Comparison of ENCODE assay signal across 14 cellular contexts in genomic region chr10:73169320-73169719, GRCh38. TPM values are rescaled to one million over a fixed set of nuclear protein-coding genes. Genes with fewer than 3 reads are reported as not detected.
A peak's percentile ranks its signal among the peaks of the same experiment; 100 is the strongest.
DNase-seq lines count a peak whose midpoint lies in the region; ATAC-seq and TF ChIP-seq lines count a peak whose summit lies in the region.
"Had no signal": no experiment of that assay in that cellular context is flagged by ENCODE, and none has a peak within 500 bp of the region (broad histone marks: within the 10 kb centered on the region; RNA-seq: fewer than 3 reads in every experiment).

No MANE protein-coding gene starts in this region.

- no peak overlapping the region for H3K27ac ChIP-seq in H9 (ENCODE audit: insufficient read length, low read depth, low read length)

- no peak for DNase-seq in activated CD4-positive, alpha-beta T cell treated with anti-CD3 and anti-CD28 coated beads for 36 hours
- DNase-seq in activated CD4-positive, alpha-beta T cell treated with anti-CD3 and anti-CD28 coated beads, Interleukin-2, amount 50 U/mL, for 4 hours, result no peak
- peak; percentile 5 for DNase-seq in KBM-7
- no peak for DNase-seq in activated naive CD8-positive, alpha-beta T cell treated with anti-CD3 and anti-CD28 coated beads for 36 hours
- DNase-seq in neural crest cell (ENCODE audit: low read depth, low spot score), result no peak
- no peak for DNase-seq in H9
- DNase-seq in NOMO-1 treated with DMSO at 0.1 percent for 48 hours (lab: John Stamatoyannopoulos, UW; ENCODE audit: unreplicated experiment), result no peak
- DNase-seq in DMS153 (lab: John Stamatoyannopoulos, UW), result no peak
- DNase-seq: CD8-positive, alpha-beta T cell; NCI-H2107; NCI-H748 treated with DMSO at 0.1 percent for 48 hours; nucleus accumbens; stimulated activated CD4-positive, alpha-beta T cell treated with anti-CD3 and anti-CD28 coated beads, Interleukin-4, amount 100 ng/mL, for 1 hour had no signal

- H3K9me3 ChIP-seq in H9 (ENCODE audit: control insufficient read depth, low read depth, low read length), result no peaks in the 10 kb centered on the region

- TF ChIP-seq CTCF in neural crest cell (conservative IDR thresholded peaks at IDR 0.05) (no peak), H9 (conservative IDR thresholded peaks at IDR 0.05) (no peak)

- peak overlapping the region; percentile 28 for H3K4me3 Mint-ChIP-seq in activated CD4-positive, alpha-beta T cell treated with anti-CD3 and anti-CD28 coated beads for 36 hours
- peak overlapping the region; percentile 100 for H3K4me3 Mint-ChIP-seq in activated naive CD8-positive, alpha-beta T cell treated with anti-CD3 and anti-CD28 coated beads for 36 hours
- H3K4me3 Mint-ChIP-seq in neural crest cell (peak overlapping the region; percentile 76), H9 (peak overlapping the region in 1 of 2 experiments; percentile 99; a peak in 3 of 5 replicates)

- peaks cover 17% of the 10 kb centered on the region for H3K36me3 Mint-ChIP-seq in activated CD4-positive, alpha-beta T cell treated with anti-CD3 and anti-CD28 coated beads for 36 hours (ENCODE audit: low read depth)
- peaks cover 22% of the 10 kb centered on the region for H3K36me3 Mint-ChIP-seq in activated naive CD8-positive, alpha-beta T cell treated with anti-CD3 and anti-CD28 coated beads for 36 hours
- H3K36me3 Mint-ChIP-seq in neural crest cell (ENCODE audit: low read depth) (peaks cover 3% of the 10 kb centered on the region), H9 (ENCODE audit: insufficient read depth in 1 of 3, low read depth in 3 of 3) (peaks cover 3 to 17% (median 5%) of the 10 kb centered on the region in 3 experiments)

- no peaks in the 10 kb centered on the region for H4K20me1 ChIP-seq in H9 (ENCODE audit: control insufficient read depth, insufficient read depth, insufficient read length)

- no peak overlapping the region for H3K4ac ChIP-seq in H9 (ENCODE audit: low read depth, low read length)

- peaks cover 5% of the 10 kb centered on the region; the same call in 1 of the 2 replicates for H3K79me2 ChIP-seq in H9 (ENCODE audit: insufficient read depth, low read length)

- intact Hi-C loops in activated CD4-positive, alpha-beta T cell treated with anti-CD3 and anti-CD28 coated beads for 36 hours (cut with DNase I, micrococcal nuclease), result loop anchor here (2.0 to 10.0 kb wide), 8 partner anchors 57 to 815 kb away; partner anchors contain the start of genes CFAP70 (in 1 of the 2), DNAJB12 (in 1 of the 2), MCU (in 1 of the 2) and MICU1 (in 1 of the 2)

- H3K23ac ChIP-seq in H9 (ENCODE audit: insufficient read length, low read depth, low read length), result no peak overlapping the region

- H3K18ac ChIP-seq in H9 (ENCODE audit: insufficient read length, low read depth, low read length), result no peak overlapping the region

- H3K9me3 Mint-ChIP-seq in activated CD4-positive, alpha-beta T cell treated with anti-CD3 and anti-CD28 coated beads for 36 hours (ENCODE audit: low read depth), result no peaks in the 10 kb centered on the region
- no peaks in the 10 kb centered on the region for H3K9me3 Mint-ChIP-seq in activated naive CD8-positive, alpha-beta T cell treated with anti-CD3 and anti-CD28 coated beads for 36 hours
- H3K9me3 Mint-ChIP-seq in neural crest cell (no peaks in the 10 kb centered on the region), H9 (peaks cover 0 to 3% of the 10 kb centered on the region in 2 experiments; a peak in 1 of 5 replicates)
- H3K9me3 Mint-ChIP-seq: CD8-positive, alpha-beta T cell; T-helper 1 cell treated with Interleukin-12 subunit alpha and Interleukin-12 subunit beta and Interleukin-4 antibody, amounts not matched to agents 30 μg/mL and 1 μg/mL, for 36 hours had no signal

- no peak overlapping the region for H2BK15ac ChIP-seq in H9 (ENCODE audit: low read depth, low read length)

- no peak overlapping the region for H2BK12ac ChIP-seq in H9 (ENCODE audit: insufficient read length, low read depth, low read length)

- no peaks in the 10 kb centered on the region for H3K4me1 ChIP-seq in H9 (ENCODE audit: insufficient read depth, low read length)

- H4K91ac ChIP-seq in H9 (ENCODE audit: insufficient read length, low read depth, low read length), result no peak overlapping the region

- H2AK5ac ChIP-seq in H9 (ENCODE audit: insufficient read length, low read length), result no peak overlapping the region

- H3T11ph ChIP-seq in H9 (ENCODE audit: low read length), result no peak overlapping the region

- H2BK120ac ChIP-seq in H9 (ENCODE audit: low read depth, low read length, poor library complexity, severe bottlenecking), result no peak overlapping the region

- H3K9ac ChIP-seq in H9 (ENCODE audit: extremely low read depth, insufficient read length, low read length), result no peak overlapping the region

- H2BK20ac ChIP-seq in H9 (ENCODE audit: low read depth, low read length, poor library complexity, severe bottlenecking), result no peak overlapping the region

- POLR2A ChIA-PET in activated CD4-positive, alpha-beta T cell treated with anti-CD3 and anti-CD28 coated beads for 36 hours (lab: Charles Lee), result interaction anchor here (2.0 kb wide), 1 partner anchor 72 kb away, joined by 5 read pairs; the partner anchor contains the start of gene P4HA1

- CTCF ChIA-PET in activated CD4-positive, alpha-beta T cell treated with anti-CD3 and anti-CD28 coated beads for 36 hours (lab: Charles Lee), result interaction anchor here (1.0 to 4.2 kb wide), 5 partner anchors 11 to 242 kb away, joined by 3 to 21 read pairs (median 5); partner anchors contain the start of gene P4HA1

- no peak overlapping the region for H2BK5ac ChIP-seq in H9 (ENCODE audit: insufficient read length, low read length)

- H3K79me1 ChIP-seq in H9 (ENCODE audit: insufficient read depth, low read depth, low read length, poor library complexity, severe bottlenecking), result peaks cover 6% of the 10 kb centered on the region

- in situ Hi-C loops in KBM-7 (cut with MboI; ENCODE audit: low pct_unique_long_range_greater_than_20kb, low sequenced_read_pairs), result no loop called here

- H4K5ac ChIP-seq in H9 (ENCODE audit: insufficient read length, low read depth, low read length), result no peak overlapping the region

- no peak overlapping the region for H2AFZ ChIP-seq in H9 (ENCODE audit: low read length)

- no CpG with 5 or more reads among the region's 3 CpGs for WGBS in H9 (ENCODE audit: extremely low coverage, insufficient read length, low lambda C conversion rate)

- H3K27me3 ChIP-seq in H9 (ENCODE audit: insufficient read depth, low read length), result no peaks in the 10 kb centered on the region

- H3K14ac ChIP-seq in H9 (ENCODE audit: insufficient read depth, low read length), result no peak overlapping the region

- peaks cover 7% of the 10 kb centered on the region for H3K23me2 ChIP-seq in H9 (ENCODE audit: insufficient read length, low read depth, low read length, poor library complexity, severe bottlenecking)

- H3K27ac Mint-ChIP-seq in activated CD4-positive, alpha-beta T cell treated with anti-CD3 and anti-CD28 coated beads for 36 hours, result no peak overlapping the region
- H3K27ac Mint-ChIP-seq in activated naive CD8-positive, alpha-beta T cell treated with anti-CD3 and anti-CD28 coated beads for 36 hours, result no peak overlapping the region
- H3K27ac Mint-ChIP-seq in neural crest cell (ENCODE audit: unreplicated experiment), result no peak overlapping the region
- H3K27ac Mint-ChIP-seq in H9, result no peak overlapping the region

- no peak overlapping the region for H4K8ac ChIP-seq in H9 (replicated peaks; ENCODE audit: insufficient read length, low read depth, low read length)

- no peaks in the 10 kb centered on the region for H3K27me3 Mint-ChIP-seq in activated CD4-positive, alpha-beta T cell treated with anti-CD3 and anti-CD28 coated beads for 36 hours
- H3K27me3 Mint-ChIP-seq in activated naive CD8-positive, alpha-beta T cell treated with anti-CD3 and anti-CD28 coated beads for 36 hours, result no peaks in the 10 kb centered on the region
- H3K27me3 Mint-ChIP-seq in neural crest cell (ENCODE audit: low read depth), result no peaks in the 10 kb centered on the region
- H3K27me3 Mint-ChIP-seq in H9 (ENCODE audit: low read depth), result no peaks in the 10 kb centered on the region

- ATAC-seq in activated CD4-positive, alpha-beta T cell treated with anti-CD3 and anti-CD28 coated beads for 36 hours, result no peak
- ATAC-seq: CD8-positive, alpha-beta T cell had no signal

- H3K4me1 Mint-ChIP-seq in activated CD4-positive, alpha-beta T cell treated with anti-CD3 and anti-CD28 coated beads for 36 hours, result peaks cover 29% of the 10 kb centered on the region
- peaks cover 28% of the 10 kb centered on the region for H3K4me1 Mint-ChIP-seq in activated naive CD8-positive, alpha-beta T cell treated with anti-CD3 and anti-CD28 coated beads for 36 hours
- peaks cover 28% of the 10 kb centered on the region for H3K4me1 Mint-ChIP-seq in neural crest cell
- H3K4me1 Mint-ChIP-seq in H9, result peaks cover 13 to 14% of the 10 kb centered on the region in 2 experiments

- H3K4me2 ChIP-seq in H9 (ENCODE audit: insufficient read depth, insufficient read length, low read length), result no peak overlapping the region

- no peak overlapping the region for H3K56ac ChIP-seq in H9 (ENCODE audit: insufficient read length, low read depth, low read length)

RNA-seq across cellular contexts. Expression of gene FAM149B1, which starts 1.4 kb away (rescaled TPM):
- total RNA-seq in activated CD4-positive, alpha-beta T cell treated with anti-CD3 and anti-CD28 coated beads for 36 hours, result 10 to 100 TPM; 16.0 to 18.6 TPM
- total RNA-seq in activated naive CD8-positive, alpha-beta T cell treated with anti-CD3 and anti-CD28 coated beads for 36 hours, result 10 to 100 TPM; 11.1 to 12.6 TPM
- total RNA-seq in neural crest cell (26.8 and 27.2 TPM in 2 replicates), H9 (2021) (16.8 and 17.9 TPM in 2 replicates)

RNA-seq across cellular contexts. Expression of gene ECD, which starts 1.5 kb away (rescaled TPM):
- 10 to 100 TPM; 41.0 to 50.7 TPM for total RNA-seq in activated CD4-positive, alpha-beta T cell treated with anti-CD3 and anti-CD28 coated beads for 36 hours
- total RNA-seq in activated naive CD8-positive, alpha-beta T cell treated with anti-CD3 and anti-CD28 coated beads for 36 hours, result 10 to 100 TPM; 39.2 to 39.8 TPM
- total RNA-seq in neural crest cell (29.1 and 29.3 TPM in 2 replicates), H9 (2021) (39.9 and 41.6 TPM in 2 replicates)

RNA-seq across cellular contexts. Expression of gene NUDT13, which starts 59.1 kb away (rescaled TPM):
- total RNA-seq in activated CD4-positive, alpha-beta T cell treated with anti-CD3 and anti-CD28 coated beads for 36 hours, result 1 to 10 TPM; 1.6 to 2.2 TPM
- 1 to 10 TPM; 1.2 to 1.4 TPM for total RNA-seq in activated naive CD8-positive, alpha-beta T cell treated with anti-CD3 and anti-CD28 coated beads for 36 hours
- total RNA-seq in neural crest cell (3.4 and 4.6 TPM in 2 replicates), H9 (2021) (1.5 and 1.6 TPM in 2 replicates)
